Comparison of ENCODE assay signal across 9 cellular contexts in genomic region chr1:243345205-243345604, GRCh38.
DNase-seq lines count a peak whose midpoint lies in the region; ATAC-seq, FAIRE-seq and TF ChIP-seq lines count a peak whose summit lies in the region.
"Had no signal": no experiment of that assay in that cellular context is flagged by ENCODE, and none has a peak within 500 bp of the region (broad histone marks: within the 10 kb centered on the region; RNA-seq: fewer than 3 reads in every experiment).

No MANE protein-coding gene starts in this region.

- TF ChIP-seq POLR2A in erythroblast (IDR thresholded peaks at IDR 0.05; ENCODE audit: low read length) = no peak

- peak; percentile 2 for DNase-seq in A673 (ENCODE audit: low spot score)
- DNase-seq in frontal cortex (ENCODE audit: low spot score in 2 of 2) = no peak
- no peak for DNase-seq in NCI-H1092 treated with DMSO at 0.1 percent for 48 hours (lab: John Stamatoyannopoulos, UW)
- no peak for DNase-seq in erythroblast (lab: John Stamatoyannopoulos, UW)
- no peak for DNase-seq in T-helper 2 cell treated with Interferon-gamma antibody and Interleukin-4, amounts not matched to agents 5 μg/mL and 100 μg/mL, for 36 hours (ENCODE audit: low spot score)

- H3K9ac ChIP-seq in OCI-LY3 (ENCODE audit: low read length) = no peak overlapping the region

- CTCF ChIA-PET in A673 (lab: Charles Lee) = no interaction called here

- H3K4me1 ChIP-seq in A673 (ENCODE audit: insufficient read depth, low read length, poor library complexity, severe bottlenecking) (no peaks in the 10 kb centered on the region), OCI-LY3 (ENCODE audit: low read length) (no peaks in the 10 kb centered on the region)

- intact Hi-C loops in A673 (cut with micrococcal nuclease; ENCODE audit: unreplicated experiment) = no loop called here

- H3K36me3 Mint-ChIP-seq in T-helper 2 cell treated with Interferon-gamma antibody and Interleukin-4, amounts not matched to agents 5 μg/mL and 100 μg/mL, for 36 hours (ENCODE audit: low read depth) = peaks cover 7% of the 10 kb centered on the region

- ATAC-seq in GM21390 (IDR thresholded peaks at IDR 0.05; ENCODE audit: unreplicated experiment) (peak; percentile 57), GM21360 (IDR thresholded peaks at IDR 0.05; ENCODE audit: unreplicated experiment) (no peak)

- no peaks in the 10 kb centered on the region for H4K20me1 ChIP-seq in OCI-LY3 (ENCODE audit: insufficient read depth, low read length)

- H3K4me3 Mint-ChIP-seq in T-helper 2 cell treated with Interferon-gamma antibody and Interleukin-4, amounts not matched to agents 5 μg/mL and 100 μg/mL, for 36 hours = no peak overlapping the region

- H3K27ac Mint-ChIP-seq in T-helper 2 cell treated with Interferon-gamma antibody and Interleukin-4, amounts not matched to agents 5 μg/mL and 100 μg/mL, for 36 hours = no peak overlapping the region

- no peaks in the 10 kb centered on the region for H3K27me3 ChIP-seq in A673 (replicated peaks; ENCODE audit: insufficient read depth, low read depth, low read length, poor library complexity)
- no peaks in the 10 kb centered on the region for H3K27me3 ChIP-seq in OCI-LY3 (ENCODE audit: low read depth, low read length)

- no TSS peak for BruUV-seq in A673 (replicated peaks; lab: Mats Ljungman, UMichigan)

- H3K79me2 ChIP-seq in OCI-LY3 (ENCODE audit: low read length) = no peaks in the 10 kb centered on the region

- H3K9me3 ChIP-seq in A673 (ENCODE audit: low read depth, low read length, poor library complexity, severe bottlenecking) = no peaks in the 10 kb centered on the region
- no peaks in the 10 kb centered on the region for H3K9me3 ChIP-seq in OCI-LY3 (ENCODE audit: insufficient read depth, low read length)

- TF ChIP-seq CTCF in A673 (conservative IDR thresholded peaks at IDR 0.05; ENCODE audit: low read depth, low read length) = peak; percentile 30; the same call in 1 of the 2 replicates
- peak; percentile 46 for TF ChIP-seq CTCF in OCI-LY3 (IDR thresholded peaks at IDR 0.05; ENCODE audit: low read depth, low read length)

- H3K27me3 Mint-ChIP-seq in T-helper 2 cell treated with Interferon-gamma antibody and Interleukin-4, amounts not matched to agents 5 μg/mL and 100 μg/mL, for 36 hours (ENCODE audit: low read depth) = no peaks in the 10 kb centered on the region

- no peaks in the 10 kb centered on the region for H3K36me3 ChIP-seq in A673 (ENCODE audit: insufficient read depth, low read length, poor library complexity, severe bottlenecking)
- no peaks in the 10 kb centered on the region for H3K36me3 ChIP-seq in OCI-LY3 (replicated peaks; ENCODE audit: low read depth, low read length)

- no peak overlapping the region for H3K4me2 ChIP-seq in OCI-LY3 (ENCODE audit: low read length)

- H3K27ac ChIP-seq in A673 (ENCODE audit: low read depth, low read length, poor library complexity, severe bottlenecking) (no peak overlapping the region), OCI-LY3 (ENCODE audit: low read length) (no peak overlapping the region)

- peaks cover 3% of the 10 kb centered on the region for H3K4me1 Mint-ChIP-seq in T-helper 2 cell treated with Interferon-gamma antibody and Interleukin-4, amounts not matched to agents 5 μg/mL and 100 μg/mL, for 36 hours (ENCODE audit: low read depth)

- FAIRE-seq in frontal cortex (lab: Jason Lieb, UNC) = peak; percentile 68
- FAIRE-seq: endometrium had no signal

- H3K4me3 ChIP-seq in A673 (ENCODE audit: low read depth, low read length, poor library complexity, severe bottlenecking) (no peak overlapping the region), OCI-LY3 (ENCODE audit: low read length) (no peak overlapping the region)

- H3K9me3 Mint-ChIP-seq in T-helper 2 cell treated with Interferon-gamma antibody and Interleukin-4, amounts not matched to agents 5 μg/mL and 100 μg/mL, for 36 hours = no peaks in the 10 kb centered on the region

- POLR2A ChIA-PET in A673 (lab: Charles Lee; ENCODE audit: low non-redundant PET) = no interaction called here

- H2AFZ ChIP-seq in OCI-LY3 (ENCODE audit: low read depth, low read length) = no peak overlapping the region
